In genomic region chrX:95884196-95884595, GRCh38 we compare ENCODE assay signal across 27 cellular contexts.
DNase-seq lines count a peak whose midpoint lies in the region; ATAC-seq, FAIRE-seq and TF ChIP-seq lines count a peak whose summit lies in the region.
"Had no signal": no experiment of that assay in that cellular context is flagged by ENCODE, and none has a peak within 500 bp of the region (broad histone marks: within the 10 kb centered on the region; RNA-seq: fewer than 3 reads in every experiment).

No MANE protein-coding gene starts in this region.

- no peaks in the 10 kb centered on the region for H3K9me3 Mint-ChIP-seq in activated CD4-positive, alpha-beta T cell treated with anti-CD3 and anti-CD28 coated beads, Interleukin-2, amount 10 ng/mL, durations not matched to agents 7 days and 5 days
- H3K9me3 Mint-ChIP-seq: activated T-cell treated with anti-CD3 and anti-CD28 coated beads, Interleukin-2, amount 50 U/mL, for 24 hours; IgD-negative memory B cell; WTC11 had no signal

- in situ Hi-C loops in transverse colon (cut with MboI; ENCODE audit: low pct_ligation_motif_present in 1 of 4, low pct_unique_long_range_greater_than_20kb in 1 of 4, low sequenced_read_pairs in 3 of 4) = no loop called here

- no peaks in the 10 kb centered on the region for H3K36me3 Mint-ChIP-seq in activated CD4-positive, alpha-beta T cell treated with anti-CD3 and anti-CD28 coated beads, Interleukin-2, amount 10 ng/mL, durations not matched to agents 7 days and 5 days (ENCODE audit: low read depth)
- H3K36me3 Mint-ChIP-seq: WTC11 had no signal

- H3K9me3 ChIP-seq in heart right ventricle (no peaks in the 10 kb centered on the region), transverse colon (no peaks in the 10 kb centered on the region)
- H3K9me3 ChIP-seq: adrenal gland, gastroesophageal sphincter, HAP-1, vagina had no signal

- no peak for TF ChIP-seq CTCF in heart right ventricle (IDR thresholded peaks at IDR 0.05)
- TF ChIP-seq CTCF in transverse colon (IDR thresholded peaks at IDR 0.05) = no peak

- H3K4me1 ChIP-seq in heart right ventricle (peaks cover 0 to 4% (median 0%) of the 10 kb centered on the region in 9 donors), transverse colon (peaks cover 0 to 17% (median 5%) of the 10 kb centered on the region in 4 donors)
- H3K4me1 ChIP-seq: adrenal gland, vagina had no signal

- no peak overlapping the region for H3K4me3 Mint-ChIP-seq in activated CD4-positive, alpha-beta T cell treated with anti-CD3 and anti-CD28 coated beads, Interleukin-2, amount 10 ng/mL, durations not matched to agents 7 days and 5 days
- H3K4me3 Mint-ChIP-seq: activated T-cell treated with anti-CD3 and anti-CD28 coated beads, Interleukin-2, amount 50 U/mL, for 24 hours; IgD-negative memory B cell; WTC11 had no signal

- DNase-seq in left ventricle myocardium superior (no peak), heart right ventricle (no peak), left lobe of liver (ENCODE audit: low spot score) (no peak), transverse colon (no peak), NCI-H748 (lab: John Stamatoyannopoulos, UW; ENCODE audit: unreplicated experiment) (no peak), NCI-H526 treated with DMSO at 0.1 percent for 48 hours (lab: John Stamatoyannopoulos, UW) (no peak)
- DNase-seq in activated CD4-positive, alpha-beta T cell treated with anti-CD3 and anti-CD28 coated beads, Interleukin-2, amount 10 ng/mL, durations not matched to agents 7 days and 5 days = no peak
- DNase-seq: activated CD4-positive, alpha-beta T cell treated with anti-CD3 and anti-CD28 coated beads, Interleukin-2, amount 50 U/mL, for 48 hours; activated T-cell treated with anti-CD3 and anti-CD28 coated beads, Interleukin-2, amount 50 U/mL, for 24 hours; adrenal gland; dermis blood vessel endothelial cell; NCI-H1436; NCI-H2171; NCI-H748 treated with DMSO at 0.1 percent for 48 hours; nucleus accumbens; T-helper 9 cell had no signal

- POLR2A ChIA-PET in activated CD4-positive, alpha-beta T cell treated with anti-CD3 and anti-CD28 coated beads, Interleukin-2, amount 10 ng/mL, durations not matched to agents 7 days and 5 days (lab: Charles Lee) = no interaction called here

- FAIRE-seq in endometrium (lab: Jason Lieb, UNC) = peak; percentile 93
- FAIRE-seq: D721Med, GM18507, keratinocyte had no signal

- intact Hi-C loops in left ventricle myocardium superior (cut with micrococcal nuclease) (no loop called here), heart right ventricle (cut with DNase I) (no loop called here), transverse colon (cut with DNase I; ENCODE audit: low total_unique reads) (no loop called here)

- TF ChIP-seq POLR2A in transverse colon (IDR thresholded peaks at IDR 0.05) = no peak

- ATAC-seq in left ventricle myocardium superior = peak; percentile 75
- ATAC-seq in heart right ventricle = no peak
- peak; percentile 67 for ATAC-seq in left lobe of liver
- ATAC-seq: WTC11 had no signal

- no peaks in the 10 kb centered on the region for H3K4me1 Mint-ChIP-seq in activated CD4-positive, alpha-beta T cell treated with anti-CD3 and anti-CD28 coated beads, Interleukin-2, amount 10 ng/mL, durations not matched to agents 7 days and 5 days
- H3K4me1 Mint-ChIP-seq: IgD-negative memory B cell, WTC11 had no signal

- 40 to 49% methylated on average over 2 of the region's 2 CpGs for WGBS in heart right ventricle, 2 donors
- 20 to 52% methylated on average over 2 of the region's 2 CpGs for WGBS in transverse colon (ENCODE audit: low coverage in 1 of 2), 2 donors

- H3K4me3 ChIP-seq in heart right ventricle (no peak overlapping the region), transverse colon (no peak overlapping the region)
- H3K4me3 ChIP-seq: adrenal gland, cardiac muscle cell, gastroesophageal sphincter, HAP-1, vagina had no signal

- H3K27ac Mint-ChIP-seq in activated CD4-positive, alpha-beta T cell treated with anti-CD3 and anti-CD28 coated beads, Interleukin-2, amount 10 ng/mL, durations not matched to agents 7 days and 5 days = no peak overlapping the region
- H3K27ac Mint-ChIP-seq: activated T-cell treated with anti-CD3 and anti-CD28 coated beads, Interleukin-2, amount 50 U/mL, for 24 hours; IgD-negative memory B cell; WTC11 had no signal

- H3K27me3 ChIP-seq in heart right ventricle (peaks cover 0 to 3% (median 0%) of the 10 kb centered on the region in 7 donors), transverse colon (no peaks in the 10 kb centered on the region)
- H3K27me3 ChIP-seq: cardiac muscle cell, gastroesophageal sphincter, vagina had no signal

- no peaks in the 10 kb centered on the region for H3K27me3 Mint-ChIP-seq in activated CD4-positive, alpha-beta T cell treated with anti-CD3 and anti-CD28 coated beads, Interleukin-2, amount 10 ng/mL, durations not matched to agents 7 days and 5 days
- H3K27me3 Mint-ChIP-seq: IgD-negative memory B cell had no signal

- TF ChIP-seq EP300 in transverse colon (IDR thresholded peaks at IDR 0.05; ENCODE audit: low read depth) = no peak

- CTCF ChIA-PET in activated CD4-positive, alpha-beta T cell treated with anti-CD3 and anti-CD28 coated beads, Interleukin-2, amount 10 ng/mL, durations not matched to agents 7 days and 5 days (lab: Charles Lee) = no interaction called here

- H3K27ac ChIP-seq in heart right ventricle (no peak overlapping the region), transverse colon (peak overlapping the region in 3 of 4 donors; percentile 40 to 66 (median 58))
- H3K27ac ChIP-seq: adrenal gland, C4-2B, cardiac muscle cell, vagina had no signal

- H3K36me3 ChIP-seq in heart right ventricle (no peaks in the 10 kb centered on the region), transverse colon (no peaks in the 10 kb centered on the region)
- H3K36me3 ChIP-seq: adrenal gland, cardiac muscle cell, gastroesophageal sphincter, HAP-1, vagina had no signal

Comparison
In these comparisons a context has a peak if more than half of its experiments do, and no peak if none do; other contexts are left out.
1. ATAC-seq: peak in left ventricle myocardium superior (single experiment) and left lobe of liver (single experiment); none in heart right ventricle (0 of 8).
2. H3K27ac ChIP-seq: peak in transverse colon (3 of 4); none in heart right ventricle (0 of 10).